Comparison of ENCODE assay signal across 23 cellular contexts in genomic region chr3:132001036-132001435, GRCh38. TPM values are rescaled to one million over a fixed set of nuclear protein-coding genes. Genes with fewer than 3 reads are reported as not detected.
DNase-seq lines count a peak whose midpoint lies in the region; ATAC-seq, FAIRE-seq and TF ChIP-seq lines count a peak whose summit lies in the region.
"Had no signal": no experiment of that assay in that cellular context is flagged by ENCODE, and none has a peak within 500 bp of the region (broad histone marks: within the 10 kb centered on the region; RNA-seq: fewer than 3 reads in every experiment).

No MANE protein-coding gene starts in this region.

- H3K4me3 ChIP-seq in foreskin fibroblast (ENCODE audit: low read depth in 1 of 2, low read length in 2 of 2) (no peak overlapping the region), brain microvascular endothelial cell (ENCODE audit: low read depth, low read length) (no peak overlapping the region)
- H3K4me3 ChIP-seq: A549; BLaER1 treated with 17β-estradiol and CSF1 and Interleukin-3, amounts not matched to agents 10 nM and 100 nM; GM12878 had no signal

- in situ Hi-C loops in brain microvascular endothelial cell (cut with HindIII; ENCODE audit: low pct_ligation_motif_present, low sequenced_read_pairs) = loop anchor here (25.0 kb wide), 1 partner anchor 214 kb away; no protein-coding TSS in a partner anchor

- H3K27me3 ChIP-seq in brain microvascular endothelial cell (replicated peaks) = no peaks in the 10 kb centered on the region
- H3K27me3 ChIP-seq: BE2C; BLaER1 treated with 17β-estradiol and CSF1 and Interleukin-3, amounts not matched to agents 10 nM and 100 nM had no signal

- TF ChIP-seq CTCF in foreskin fibroblast (IDR thresholded peaks at IDR 0.05; ENCODE audit: low read depth, low read length) (no peak), brain microvascular endothelial cell (IDR thresholded peaks at IDR 0.05; ENCODE audit: low read depth, low read length, missing control alignments) (no peak)

- DNase-seq in HCEC 1CT = peak; percentile 35
- peak; percentile 17 for DNase-seq in dermis blood vessel endothelial cell
- DNase-seq in foreskin fibroblast = peak; percentile 17 to 54
- no peak for DNase-seq in brain microvascular endothelial cell
- no peak for DNase-seq in frontal cortex (ENCODE audit: low spot score in 2 of 2)
- DNase-seq: 8988T; ACHN; AML-193; BE2C; CD4-positive, alpha-beta T cell; CD8-positive, alpha-beta memory T cell; DMS 273 treated with DMSO at 0.1 percent for 48 hours; DMS79; EL; GDM1; H9; HFFc6 had no signal

- no peak overlapping the region for H3K27ac ChIP-seq in brain microvascular endothelial cell
- H3K27ac ChIP-seq: A549; BLaER1 treated with 17β-estradiol and CSF1 and Interleukin-3, amounts not matched to agents 10 nM and 100 nM had no signal

- no peak for ATAC-seq in GM19395 (IDR thresholded peaks at IDR 0.05; ENCODE audit: unreplicated experiment)
- ATAC-seq: A549, GM12878 had no signal

- H3K36me3 ChIP-seq in brain microvascular endothelial cell (replicated peaks) = no peaks in the 10 kb centered on the region
- H3K36me3 ChIP-seq: BE2C; BLaER1 treated with 17β-estradiol and CSF1 and Interleukin-3, amounts not matched to agents 10 nM and 100 nM had no signal

- no peak for FAIRE-seq in frontal cortex (lab: Jason Lieb, UNC)
- FAIRE-seq: A549, D721Med, GM12878, GM18507 had no signal

RNA-seq across cellular contexts. Expression of gene CPNE4, which starts 33.8 kb away (rescaled TPM):
- not detected in 2 replicates for total RNA-seq in dermis blood vessel endothelial cell
- 14.7 TPM for total RNA-seq in frontal cortex
- total RNA-seq: CD4-positive, alpha-beta T cell; CD8-positive, alpha-beta memory T cell; HFFc6 had no signal

Comparison
In these comparisons a context has a peak if more than half of its experiments do, and no peak if none do; other contexts are left out.
1. DNase-seq: peak in HCEC 1CT (single experiment), dermis blood vessel endothelial cell (single experiment) and foreskin fibroblast (2 of 2); none in brain microvascular endothelial cell (single experiment) and frontal cortex (0 of 2).
2. RNA of gene CPNE4, which starts 33.8 kb away (total RNA-seq): 14.7 TPM in frontal cortex (single experiment); not detected in dermis blood vessel endothelial cell; every median in the first group is over 10 times any median in the second.